In the genomic region with DNA sequence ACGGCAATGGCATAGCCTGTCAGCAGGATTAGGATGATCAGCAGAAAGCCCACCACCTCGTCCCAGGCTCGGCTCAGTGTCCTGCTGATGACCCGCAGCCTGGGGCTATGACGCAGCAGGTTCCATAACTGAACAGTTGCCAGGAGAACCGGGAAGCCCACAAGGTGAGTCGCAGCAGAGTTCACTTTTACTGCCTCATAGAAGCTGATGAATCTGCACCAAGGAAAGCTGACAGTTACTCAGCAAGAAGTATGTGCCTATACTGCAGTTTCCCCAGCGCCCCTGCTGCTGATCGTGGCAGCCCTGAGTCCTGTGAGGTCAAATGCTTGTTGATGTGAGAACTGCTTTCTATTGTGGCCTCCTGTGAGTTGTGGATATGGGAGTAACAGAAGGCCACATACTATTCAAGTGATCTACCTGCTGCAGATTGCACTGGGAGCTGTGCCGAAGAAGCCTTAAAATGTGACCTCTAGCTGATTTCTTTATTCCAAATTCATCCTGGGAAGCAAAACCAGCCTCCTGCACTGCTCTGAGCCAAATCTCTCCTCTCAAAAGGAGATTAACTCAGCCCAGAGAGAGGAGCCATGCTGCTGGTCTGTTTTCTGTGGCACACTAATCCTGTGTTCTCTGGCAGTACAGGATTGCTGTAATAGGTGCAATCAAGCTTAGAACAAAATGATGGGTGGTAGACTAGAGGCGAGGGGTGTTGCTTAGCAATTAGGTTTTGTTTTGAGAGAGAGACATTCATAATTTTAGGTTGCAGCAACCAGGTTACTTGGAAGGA, we compare ENCODE assay signal across 10 cellular contexts. TPM values are rescaled to one million over a fixed set of nuclear protein-coding genes. Genes with fewer than 3 reads are reported as not detected.
DNase-seq lines count a peak whose midpoint lies in the region; ATAC-seq and TF ChIP-seq lines count a peak whose summit lies in the region.
"Had no signal": no experiment of that assay in that cellular context is flagged by ENCODE, and none has a peak within 500 bp of the region (broad histone marks: within the 10 kb centered on the region; RNA-seq: fewer than 3 reads in every experiment).

No MANE protein-coding gene starts in this region.

- no peaks in the 10 kb centered on the region for H3K23me2 ChIP-seq in H9 (ENCODE audit: insufficient read length, low read depth, low read length, poor library complexity, severe bottlenecking)

- H3T11ph ChIP-seq in H9 (ENCODE audit: low read length), result no peak overlapping the region

- H3K4me1 ChIP-seq in H9 (ENCODE audit: insufficient read depth, low read length), result no peaks in the 10 kb centered on the region
- peaks cover 15% of the 10 kb centered on the region for H3K4me1 ChIP-seq in mesenchymal stem cell (ENCODE audit: control insufficient read depth, insufficient read depth, low read depth, low read length)

- H4K20me1 ChIP-seq in H9 (ENCODE audit: control insufficient read depth, insufficient read depth, insufficient read length), result no peaks in the 10 kb centered on the region

- H2BK12ac ChIP-seq in H9 (ENCODE audit: insufficient read length, low read depth, low read length) (no peak overlapping the region), mesenchymal stem cell (ENCODE audit: low read length in 2 of 2) (no peak overlapping the region)

- H3K36me3 Mint-ChIP-seq in H9 (ENCODE audit: insufficient read depth in 1 of 3, low read depth in 3 of 3), result peaks cover 7 to 37% (median 11%) of the 10 kb centered on the region in 3 experiments; a peak in 6 of 7 replicates
- peaks cover 7% of the 10 kb centered on the region for H3K36me3 Mint-ChIP-seq in brain

- H3K4me2 ChIP-seq in H9 (ENCODE audit: insufficient read depth, insufficient read length, low read length) (no peak overlapping the region), mesenchymal stem cell (ENCODE audit: low read length, poor library complexity, severe bottlenecking) (peak overlapping the region; percentile 5)

- WGBS in H9 (ENCODE audit: extremely low coverage, insufficient read length, low lambda C conversion rate), result no CpG with 5 or more reads among the region's 11 CpGs
- WGBS in mesenchymal stem cell, result 85% methylated on average over 11 of the region's 11 CpGs

- H3K27me3 Mint-ChIP-seq in H9 (ENCODE audit: low read depth) (peaks cover 2% of the 10 kb centered on the region; the same call in 1 of the 2 replicates), brain (no peaks in the 10 kb centered on the region)

- H2BK15ac ChIP-seq in H9 (ENCODE audit: low read depth, low read length), result no peak overlapping the region
- no peak overlapping the region for H2BK15ac ChIP-seq in mesenchymal stem cell (ENCODE audit: low read depth, poor library complexity, severe bottlenecking)

- POLR2A ChIA-PET in AG04450 (lab: Yijun Ruan, JAX), result no interaction called here

- H3K4me3 Mint-ChIP-seq in H9 (no peak overlapping the region), brain (peak overlapping the region in 1 of 5 experiments; percentile 37)

- H3K56ac ChIP-seq in H9 (ENCODE audit: insufficient read length, low read depth, low read length), result no peak overlapping the region

- peak overlapping the region; percentile 21 for H3K27ac ChIP-seq in AG04450 (ENCODE audit: low read depth, low read length)
- H3K27ac ChIP-seq in H9 (ENCODE audit: insufficient read length, low read depth, low read length), result no peak overlapping the region
- peak overlapping the region; percentile 53 for H3K27ac ChIP-seq in mesenchymal stem cell (ENCODE audit: low read length, poor library complexity, severe bottlenecking)
- H3K27ac ChIP-seq: tibial artery had no signal

- ATAC-seq in GM18520 (IDR thresholded peaks at IDR 0.05; ENCODE audit: unreplicated experiment), result no peak

- H4K8ac ChIP-seq in H9 (replicated peaks; ENCODE audit: insufficient read length, low read depth, low read length) (no peak overlapping the region), mesenchymal stem cell (ENCODE audit: low read length) (peak overlapping the region; percentile 14)

- peaks cover 10 to 12% of the 10 kb centered on the region in 2 experiments for H3K4me1 Mint-ChIP-seq in H9
- H3K4me1 Mint-ChIP-seq in brain, result peaks cover 41% of the 10 kb centered on the region

- DNase-seq in AG04450 (ENCODE audit: low read depth, low spot score) (no peak), H9 (no peak), mesenchymal stem cell (peak; percentile 28), NCI-H1105 (lab: John Stamatoyannopoulos, UW) (no peak), dedifferentiated amniotic fluid mesenchymal stem cell (ENCODE audit: extremely low spot score) (no peak), occipital lobe (lab: John Stamatoyannopoulos, UW) (no peak)
- DNase-seq: stimulated activated CD4-positive, alpha-beta T cell treated with anti-CD3 and anti-CD28 coated beads, Interleukin-2, amount 100 ng/mL, for 48 hours; tibial artery had no signal

- TF ChIP-seq CTCF in AG04450 (IDR thresholded peaks at IDR 0.05; ENCODE audit: low read depth, low read length) (no peak), H9 (conservative IDR thresholded peaks at IDR 0.05) (no peak), brain (conservative IDR thresholded peaks at IDR 0.05) (no peak)

- H3K14ac ChIP-seq in H9 (ENCODE audit: insufficient read depth, low read length), result no peak overlapping the region
- H3K14ac ChIP-seq in mesenchymal stem cell (ENCODE audit: low read length in 2 of 2), result no peak overlapping the region

- H3K36me3 ChIP-seq in mesenchymal stem cell (ENCODE audit: control insufficient read depth in 1 of 2, insufficient read depth in 2 of 2, low read depth in 1 of 2, low read length in 2 of 2), result peaks cover 31 to 64% of the 10 kb centered on the region in 2 experiments

- H4K5ac ChIP-seq in H9 (ENCODE audit: insufficient read length, low read depth, low read length), result no peak overlapping the region

- H4K91ac ChIP-seq in H9 (ENCODE audit: insufficient read length, low read depth, low read length) (no peak overlapping the region), mesenchymal stem cell (ENCODE audit: low read length) (peak overlapping the region; percentile 74)

- no peak overlapping the region for H2AFZ ChIP-seq in H9 (ENCODE audit: low read length)
- H2AFZ ChIP-seq in mesenchymal stem cell (ENCODE audit: low read depth, low read length), result no peak overlapping the region

- peaks cover 14% of the 10 kb centered on the region for H3K9me3 ChIP-seq in AG04450 (ENCODE audit: control insufficient read depth, insufficient read depth, low read length)
- H3K9me3 ChIP-seq in H9 (ENCODE audit: control insufficient read depth, low read depth, low read length), result no peaks in the 10 kb centered on the region
- H3K9me3 ChIP-seq in mesenchymal stem cell (ENCODE audit: control insufficient read depth, low read length), result no peaks in the 10 kb centered on the region
- H3K9me3 ChIP-seq: tibial artery had no signal

- H3K18ac ChIP-seq in H9 (ENCODE audit: insufficient read length, low read depth, low read length), result no peak overlapping the region
- no peak overlapping the region for H3K18ac ChIP-seq in mesenchymal stem cell (ENCODE audit: low read depth in 1 of 2, low read length in 2 of 2)

- H3K27ac Mint-ChIP-seq in H9 (peak overlapping the region; percentile 5 to 95 (median 66); a peak in 5 of 7 replicates), brain (peak overlapping the region; percentile 56 to 92 (median 89))

- no peaks in the 10 kb centered on the region for H3K27me3 ChIP-seq in AG04450 (ENCODE audit: control insufficient read depth, insufficient read depth, low read length)
- H3K27me3 ChIP-seq in H9 (ENCODE audit: insufficient read depth, low read length), result no peaks in the 10 kb centered on the region
- no peaks in the 10 kb centered on the region for H3K27me3 ChIP-seq in mesenchymal stem cell (ENCODE audit: control insufficient read depth in 1 of 2, insufficient read depth in 1 of 2, low read length in 2 of 2)
- H3K27me3 ChIP-seq: tibial artery had no signal

- no peak overlapping the region for H3K4ac ChIP-seq in H9 (ENCODE audit: low read depth, low read length)
- H3K4ac ChIP-seq in mesenchymal stem cell (ENCODE audit: low read depth in 1 of 2, low read length in 2 of 2), result no peak overlapping the region

- no peaks in the 10 kb centered on the region for H3K79me1 ChIP-seq in H9 (ENCODE audit: insufficient read depth, low read depth, low read length, poor library complexity, severe bottlenecking)
- peaks cover 20% of the 10 kb centered on the region for H3K79me1 ChIP-seq in mesenchymal stem cell (replicated peaks; ENCODE audit: low read length, poor library complexity, severe bottlenecking)

- no peaks in the 10 kb centered on the region for H3K79me2 ChIP-seq in H9 (ENCODE audit: insufficient read depth, low read length)

- H2BK5ac ChIP-seq in H9 (ENCODE audit: insufficient read length, low read length), result no peak overlapping the region
- H2BK5ac ChIP-seq in mesenchymal stem cell (ENCODE audit: low read depth, low read length, poor library complexity, severe bottlenecking), result no peak overlapping the region

- no peak overlapping the region for H3K4me3 ChIP-seq in AG04450 (ENCODE audit: low read depth, low read length)
- H3K4me3 ChIP-seq in mesenchymal stem cell (ENCODE audit: insufficient read depth in 1 of 2, low read depth in 1 of 2, low read length in 2 of 2), result no peak overlapping the region
- H3K4me3 ChIP-seq: tibial artery had no signal

- H3K9ac ChIP-seq in H9 (ENCODE audit: extremely low read depth, insufficient read length, low read length) (no peak overlapping the region), mesenchymal stem cell (ENCODE audit: low read length) (peak overlapping the region; percentile 46)

- no peaks in the 10 kb centered on the region for H3K9me3 Mint-ChIP-seq in H9
- H3K9me3 Mint-ChIP-seq in brain, result no peaks in the 10 kb centered on the region

- CTCF ChIA-PET in AG04450 (lab: Charles Lee), result interaction anchor here (1.2 kb wide), 1 partner anchor 27 kb away, joined by 5 read pairs; no protein-coding TSS in a partner anchor

- no peak overlapping the region for H2BK120ac ChIP-seq in H9 (ENCODE audit: low read depth, low read length, poor library complexity, severe bottlenecking)
- H2BK120ac ChIP-seq in mesenchymal stem cell (ENCODE audit: low read depth, low read length), result no peak overlapping the region

- H2AK5ac ChIP-seq in H9 (ENCODE audit: insufficient read length, low read length), result no peak overlapping the region
- no peak overlapping the region for H2AK5ac ChIP-seq in mesenchymal stem cell (ENCODE audit: low read length, severe bottlenecking)

- H2BK20ac ChIP-seq in H9 (ENCODE audit: low read depth, low read length, poor library complexity, severe bottlenecking), result no peak overlapping the region

- H3K23ac ChIP-seq in H9 (ENCODE audit: insufficient read length, low read depth, low read length) (no peak overlapping the region), mesenchymal stem cell (ENCODE audit: low read length in 2 of 2) (no peak overlapping the region)

RNA-seq across cellular contexts. Expression of a gene that starts 38.8 kb away (rescaled TPM):
- 225 and 260 TPM in 2 replicates for polyA plus RNA-seq in AG04450 (2011; rRNA removed)
- polyA minus RNA-seq in AG04450 (2011; rRNA and poly(A)+ RNA removed), result 193 and 205 TPM in 2 replicates
- 263 and 264 TPM in 2 replicates for total RNA-seq in H9 (2021)
- 221 TPM for polyA plus RNA-seq in brain (ENCODE audit: insufficient read depth, low read depth, low replicate concordance)
- polyA plus RNA-seq in mesenchymal stem cell (2013, experiment 1 of 2), result 77.7 TPM
- 76.1 TPM for polyA plus RNA-seq in mesenchymal stem cell (2013, experiment 2 of 2)
- 122 TPM for total RNA-seq in occipital lobe

RNA-seq across cellular contexts. Expression of a gene that starts 50.1 kb away (rescaled TPM):
- polyA plus RNA-seq in AG04450 (2011; rRNA removed) (6.3 and 6.5 TPM in 2 replicates), brain (ENCODE audit: insufficient read depth, low read depth, low replicate concordance) (59.7 TPM)
- polyA minus RNA-seq in AG04450 (2011; rRNA and poly(A)+ RNA removed), result 3.4 and 5.0 TPM in 2 replicates
- total RNA-seq in H9 (2021) (11.6 and 12.5 TPM in 2 replicates), occipital lobe (35.1 TPM)
- 4.8 TPM for polyA plus RNA-seq in mesenchymal stem cell (2013, experiment 1 of 2)
- polyA plus RNA-seq in mesenchymal stem cell (2013, experiment 2 of 2), result 4.9 TPM
